ENCODE assay signal across 18 cellular contexts in the genomic region with DNA sequence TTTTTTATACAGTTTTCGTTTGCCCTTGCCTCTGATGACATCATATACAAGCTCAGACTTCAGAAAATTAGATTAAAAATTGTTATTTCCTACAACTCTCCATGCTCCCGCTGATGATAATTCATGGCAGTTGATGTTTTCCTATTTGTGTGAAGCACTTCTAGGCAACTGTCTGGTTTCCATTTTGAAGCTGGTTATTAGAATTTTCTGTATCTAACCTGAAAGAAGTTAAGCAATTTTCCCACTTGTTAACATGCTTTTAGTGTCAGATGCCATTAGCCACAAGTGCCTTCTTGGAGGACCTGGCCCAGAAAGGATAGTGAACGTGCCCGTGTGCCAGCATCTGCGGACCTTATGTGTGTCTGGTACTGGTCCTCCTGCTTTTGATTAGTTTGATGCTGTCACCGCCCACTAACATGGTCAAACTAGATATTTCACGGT.
DNase-seq lines count a peak whose midpoint lies in the region; TF ChIP-seq lines count a peak whose summit lies in the region.
"Had no signal": no experiment of that assay in that cellular context is flagged by ENCODE, and none has a peak within 500 bp of the region (broad histone marks: within the 10 kb centered on the region; RNA-seq: fewer than 3 reads in every experiment).

No MANE protein-coding gene starts in this region.

- H3K36me3 ChIP-seq in BJ (ENCODE audit: control insufficient read depth, insufficient read depth, low read length): peaks cover 1% of the 10 kb centered on the region; the same call in 1 of the 2 replicates
- H3K36me3 ChIP-seq in stomach: peaks cover 0 to 17% (median 1%) of the 10 kb centered on the region in 4 donors
- no peaks in the 10 kb centered on the region for H3K36me3 ChIP-seq in MG63

- no peaks in the 10 kb centered on the region for H3K9me3 Mint-ChIP-seq in type B pancreatic cell

- DNase-seq in BJ (ENCODE audit: low read depth): peak; percentile 75
- DNase-seq in SK-N-DZ (ENCODE audit: low spot score): peak; percentile 94
- peak; percentile 71 for DNase-seq in fibroblast of gingiva (ENCODE audit: low read depth)
- no peak for DNase-seq in type B pancreatic cell (ENCODE audit: extremely low spot score, unreplicated experiment)
- no peak for DNase-seq in stomach
- no peak for DNase-seq in MG63
- DNase-seq in pons (ENCODE audit: low spot score): no peak
- DNase-seq: AML-193, MM.1S, NCI-H1048, NCI-H1417 treated with DMSO at 0.1 percent for 48 hours, NCI-H187, NCI-H226, NCI-H524, NCI-H82, SIG-M5 had no signal

- peaks cover 31% of the 10 kb centered on the region for H3K4me1 Mint-ChIP-seq in type B pancreatic cell (ENCODE audit: unreplicated experiment)
- H3K4me1 Mint-ChIP-seq: CD14-positive monocyte had no signal

- H3K27ac Mint-ChIP-seq in type B pancreatic cell: no peak overlapping the region
- H3K27ac Mint-ChIP-seq: CD14-positive monocyte had no signal

- TF ChIP-seq EP300 in stomach (IDR thresholded peaks at IDR 0.05): no peak

- H3K9me3 ChIP-seq in stomach: no peaks in the 10 kb centered on the region
- no peaks in the 10 kb centered on the region for H3K9me3 ChIP-seq in MG63

- TF ChIP-seq CTCF in BJ (IDR thresholded peaks at IDR 0.05; ENCODE audit: insufficient read depth, low read depth, low read length) (no peak), type B pancreatic cell (conservative IDR thresholded peaks at IDR 0.05) (no peak), stomach (IDR thresholded peaks at IDR 0.05) (no peak)

- peak overlapping the region; percentile 2 for H3K4me3 Mint-ChIP-seq in type B pancreatic cell
- H3K4me3 Mint-ChIP-seq: CD14-positive monocyte had no signal

- no peak for TF ChIP-seq POLR2A in stomach (IDR thresholded peaks at IDR 0.05)

- intact Hi-C loops in stomach (cut with DNase I; ENCODE audit: low total_unique reads): no loop called here

- H3K27me3 Mint-ChIP-seq in type B pancreatic cell: peaks cover 27% of the 10 kb centered on the region

- H3K4me1 ChIP-seq in stomach: peaks cover 0 to 9% (median 0%) of the 10 kb centered on the region in 4 donors

- no peak overlapping the region for H3K4me3 ChIP-seq in BJ (ENCODE audit: low read depth, low read length)
- no peak overlapping the region for H3K4me3 ChIP-seq in stomach
- H3K4me3 ChIP-seq in MG63: no peak overlapping the region
- H3K4me3 ChIP-seq: K562 had no signal

- POLR2A ChIA-PET in BJ (lab: Charles Lee): no interaction called here

- CTCF ChIA-PET in BJ (lab: Yijun Ruan, JAX): interaction anchor here (1.5 kb wide), 1 partner anchor 14 kb away, joined by 4 read pairs; no protein-coding TSS in a partner anchor

- WGBS in stomach, 5 donors: 93 to 96% (median 94%) methylated on average over 7 of the region's 7 CpGs

- no peak overlapping the region for H3K27ac ChIP-seq in stomach

- H3K36me3 Mint-ChIP-seq in type B pancreatic cell: no peaks in the 10 kb centered on the region
- H3K36me3 Mint-ChIP-seq: CD14-positive monocyte had no signal

- H3K27me3 ChIP-seq in BJ (ENCODE audit: control insufficient read depth, insufficient read depth, low read length): no peaks in the 10 kb centered on the region
- no peaks in the 10 kb centered on the region for H3K27me3 ChIP-seq in stomach
- no peaks in the 10 kb centered on the region for H3K27me3 ChIP-seq in MG63

Comparison
In these comparisons a context has a peak if more than half of its experiments do, and no peak if none do; other contexts are left out.
1. DNase-seq: peak in BJ (single experiment), SK-N-DZ (single experiment) and fibroblast of gingiva (single experiment); none in type B pancreatic cell (single experiment), stomach (single experiment), MG63 (single experiment) and pons (single experiment).